Comparison of ENCODE assay signal across 17 cellular contexts in genomic region chr9:101495810-101496209, GRCh38. TPM values are rescaled to one million over a fixed set of nuclear protein-coding genes. Genes with fewer than 3 reads are reported as not detected.
DNase-seq lines count a peak whose midpoint lies in the region; ATAC-seq, FAIRE-seq and TF ChIP-seq lines count a peak whose summit lies in the region.
"Had no signal": no experiment of that assay in that cellular context is flagged by ENCODE, and none has a peak within 500 bp of the region (broad histone marks: within the 10 kb centered on the region; RNA-seq: fewer than 3 reads in every experiment).

No MANE protein-coding gene starts in this region.

- 0 to 4% methylated on average over 1 of the region's 1 CpG for WGBS in GM23248 (ENCODE audit: low coverage in 1 of 2, low lambda C conversion rate in 2 of 2, missing lambda C conversion rate in 2 of 2), 2 experiments
- 0% methylated on average over 1 of the region's 1 CpG for WGBS in mesenchymal stem cell
- WGBS in small intestine, 3 donors: 39 to 63% (median 45%) methylated on average over 1 of the region's 1 CpG

- H2BK120ac ChIP-seq in mesenchymal stem cell (ENCODE audit: low read depth, low read length): no peak overlapping the region

- H3K4me2 ChIP-seq in GM23248 (ENCODE audit: unreplicated experiment): peak overlapping the region; percentile 64
- H3K4me2 ChIP-seq in mesenchymal stem cell (ENCODE audit: low read length, poor library complexity, severe bottlenecking): no peak overlapping the region
- H3K4me2 ChIP-seq in OCI-LY7 (ENCODE audit: low read length): no peak overlapping the region

- DNase-seq in GM23248 (peak; percentile 56), NAMALWA (ENCODE audit: low spot score) (peak; percentile 6), bronchial epithelial cell (ENCODE audit: low read depth) (peak; percentile 66), mesenchymal stem cell (peak; percentile 87), small intestine (no peak), OCI-LY7 (ENCODE audit: low spot score) (no peak)
- DNase-seq: naive thymus-derived CD4-positive, alpha-beta T cell; NCI-H187 treated with DMSO at 0.1 percent for 48 hours; retina; stimulated activated CD4-positive, alpha-beta T cell treated with anti-CD3 and anti-CD28 coated beads, Interleukin-4, amount 100 ng/mL, for 24 hours; upper lobe of right lung; WERI-Rb-1 had no signal

- no peak for ATAC-seq in HG02970 (IDR thresholded peaks at IDR 0.05; ENCODE audit: low FRiP score, unreplicated experiment)
- no peak for ATAC-seq in GM18498 (IDR thresholded peaks at IDR 0.05; ENCODE audit: unreplicated experiment)
- ATAC-seq: naive thymus-derived CD4-positive, alpha-beta T cell; upper lobe of right lung had no signal

- intact Hi-C loops in OCI-LY7 (cut with micrococcal nuclease; ENCODE audit: unreplicated experiment): no loop called here

- no peaks in the 10 kb centered on the region for H3K79me2 ChIP-seq in GM23248 (ENCODE audit: insufficient read depth)
- no peaks in the 10 kb centered on the region for H3K79me2 ChIP-seq in OCI-LY7 (ENCODE audit: insufficient read depth, low read depth, low read length)

- H2BK5ac ChIP-seq in mesenchymal stem cell (ENCODE audit: low read depth, low read length, poor library complexity, severe bottlenecking): no peak overlapping the region

- H3K18ac ChIP-seq in mesenchymal stem cell (ENCODE audit: low read depth in 1 of 2, low read length in 2 of 2): no peak overlapping the region

- H3K36me3 ChIP-seq in GM23248 (ENCODE audit: low read depth) (no peaks in the 10 kb centered on the region), bronchial epithelial cell (ENCODE audit: control insufficient read depth, insufficient read depth, low read length) (no peaks in the 10 kb centered on the region), mesenchymal stem cell (ENCODE audit: control insufficient read depth in 1 of 2, insufficient read depth in 2 of 2, low read depth in 1 of 2, low read length in 2 of 2) (no peaks in the 10 kb centered on the region), small intestine (ENCODE audit: control insufficient read depth in 2 of 2, insufficient read depth in 2 of 2, low read length in 2 of 2) (no peaks in the 10 kb centered on the region), OCI-LY7 (ENCODE audit: insufficient read depth, low read length) (no peaks in the 10 kb centered on the region)
- H3K36me3 ChIP-seq: breast epithelium, SJCRH30, upper lobe of right lung, WERI-Rb-1 had no signal

- H3K4ac ChIP-seq in mesenchymal stem cell (ENCODE audit: low read depth in 1 of 2, low read length in 2 of 2): no peak overlapping the region

- peaks cover 20% of the 10 kb centered on the region for H3K4me1 ChIP-seq in GM23248 (ENCODE audit: insufficient read depth)
- no peaks in the 10 kb centered on the region for H3K4me1 ChIP-seq in mesenchymal stem cell (ENCODE audit: control insufficient read depth, insufficient read depth, low read depth, low read length)
- H3K4me1 ChIP-seq in small intestine (ENCODE audit: control insufficient read depth in 2 of 2, insufficient read depth in 1 of 2, low read depth in 1 of 2, low read length in 1 of 2): no peaks in the 10 kb centered on the region
- no peaks in the 10 kb centered on the region for H3K4me1 ChIP-seq in OCI-LY7 (ENCODE audit: insufficient read depth, low read length, poor library complexity, severe bottlenecking)
- H3K4me1 ChIP-seq: breast epithelium, upper lobe of right lung had no signal

- H3K9me3 ChIP-seq in GM23248 (ENCODE audit: low read depth) (no peaks in the 10 kb centered on the region), mesenchymal stem cell (ENCODE audit: control insufficient read depth, low read length) (no peaks in the 10 kb centered on the region), small intestine (ENCODE audit: control insufficient read depth, low read depth) (no peaks in the 10 kb centered on the region), OCI-LY7 (ENCODE audit: low read length) (no peaks in the 10 kb centered on the region)
- H3K9me3 ChIP-seq: breast epithelium, SJCRH30, upper lobe of right lung had no signal

- H3K4me3 ChIP-seq in GM23248 (peak overlapping the region; percentile 7), bronchial epithelial cell (ENCODE audit: low read depth, low read length) (no peak overlapping the region), mesenchymal stem cell (ENCODE audit: insufficient read depth in 1 of 2, low read depth in 1 of 2, low read length in 2 of 2) (no peak overlapping the region), small intestine (ENCODE audit: low read depth in 1 of 2, low read length in 2 of 2) (no peak overlapping the region), OCI-LY7 (ENCODE audit: low read depth, low read length, poor library complexity, severe bottlenecking) (no peak overlapping the region)
- H3K4me3 ChIP-seq: breast epithelium, SJCRH30, upper lobe of right lung had no signal

- CTCF ChIA-PET in OCI-LY7 (lab: Charles Lee; ENCODE audit: unreplicated experiment): no interaction called here

- in situ Hi-C loops in GM23248 (cut with MboI): no loop called here

- no peak for TF ChIP-seq CTCF in bronchial epithelial cell (IDR thresholded peaks at IDR 0.05; ENCODE audit: insufficient read depth, low read length, severe bottlenecking)
- no peak for TF ChIP-seq CTCF in OCI-LY7 (conservative IDR thresholded peaks at IDR 0.05; ENCODE audit: low read length)

- H2BK15ac ChIP-seq in mesenchymal stem cell (ENCODE audit: low read depth, poor library complexity, severe bottlenecking): no peak overlapping the region

- peak overlapping the region; percentile 51 for H2AFZ ChIP-seq in GM23248
- no peak overlapping the region for H2AFZ ChIP-seq in mesenchymal stem cell (ENCODE audit: low read depth, low read length)
- no peak overlapping the region for H2AFZ ChIP-seq in OCI-LY7 (ENCODE audit: low read length)

- BruUV-seq in OCI-LY7 (replicated peaks; lab: Mats Ljungman, UMichigan): no TSS peak

- no peak overlapping the region for H3K23ac ChIP-seq in mesenchymal stem cell (ENCODE audit: low read length in 2 of 2)

- H3K79me1 ChIP-seq in mesenchymal stem cell (replicated peaks; ENCODE audit: low read length, poor library complexity, severe bottlenecking): no peaks in the 10 kb centered on the region

- H4K20me1 ChIP-seq in GM23248 (ENCODE audit: insufficient read depth): no peaks in the 10 kb centered on the region
- no peaks in the 10 kb centered on the region for H4K20me1 ChIP-seq in OCI-LY7 (ENCODE audit: insufficient read depth, low read length)

- POLR2A ChIA-PET in OCI-LY7 (lab: Charles Lee): interaction anchor here (1.1 kb wide), 1 partner anchor 14 kb away, joined by 3 read pairs; no protein-coding TSS in a partner anchor

- H4K91ac ChIP-seq in mesenchymal stem cell (ENCODE audit: low read length): no peak overlapping the region

- no peak overlapping the region for H2AK5ac ChIP-seq in mesenchymal stem cell (ENCODE audit: low read length, severe bottlenecking)

- no peak overlapping the region for H3K9ac ChIP-seq in GM23248
- no peak overlapping the region for H3K9ac ChIP-seq in mesenchymal stem cell (ENCODE audit: low read length)

- peaks cover 5% of the 10 kb centered on the region; the same call in 1 of the 2 replicates for H3F3A ChIP-seq in GM23248 (ENCODE audit: insufficient read depth)

- H3K9me2 ChIP-seq in GM23248 (ENCODE audit: insufficient read depth): no peaks in the 10 kb centered on the region
- no peaks in the 10 kb centered on the region for H3K9me2 ChIP-seq in OCI-LY7 (ENCODE audit: insufficient read depth, low read length)

- H4K8ac ChIP-seq in mesenchymal stem cell (ENCODE audit: low read length): no peak overlapping the region

- H3K27ac ChIP-seq in GM23248 (peak overlapping the region; percentile 20; the same call in 1 of the 2 replicates), mesenchymal stem cell (ENCODE audit: low read length, poor library complexity, severe bottlenecking) (no peak overlapping the region), small intestine (ENCODE audit: low read depth in 1 of 2, low read length in 1 of 2) (no peak overlapping the region), OCI-LY7 (ENCODE audit: low read depth, low read length, poor library complexity, severe bottlenecking) (no peak overlapping the region)
- H3K27ac ChIP-seq: breast epithelium, SJCRH30, upper lobe of right lung, WERI-Rb-1 had no signal

- FAIRE-seq in bronchial epithelial cell (lab: Jason Lieb, UNC) (no peak), small intestine (lab: Jason Lieb, UNC) (no peak)
- FAIRE-seq: GM12892 had no signal

- no peak overlapping the region for H2BK12ac ChIP-seq in mesenchymal stem cell (ENCODE audit: low read length in 2 of 2)

- no peak overlapping the region for H3K14ac ChIP-seq in mesenchymal stem cell (ENCODE audit: low read length in 2 of 2)

- H3K27me3 ChIP-seq in GM23248 (replicated peaks; ENCODE audit: insufficient read depth): no peaks in the 10 kb centered on the region
- no peaks in the 10 kb centered on the region for H3K27me3 ChIP-seq in bronchial epithelial cell (ENCODE audit: control insufficient read depth, insufficient read depth, low read length)
- no peaks in the 10 kb centered on the region for H3K27me3 ChIP-seq in mesenchymal stem cell (ENCODE audit: control insufficient read depth in 1 of 2, insufficient read depth in 1 of 2, low read length in 2 of 2)
- H3K27me3 ChIP-seq in small intestine (ENCODE audit: control insufficient read depth in 2 of 2, insufficient read depth in 2 of 2, low read length in 2 of 2): no peaks in the 10 kb centered on the region
- H3K27me3 ChIP-seq: breast epithelium, SJCRH30, upper lobe of right lung had no signal

RNA-seq across cellular contexts. Expression of gene RNF20, which starts 37.8 kb away (rescaled TPM):
- total RNA-seq in GM23248 (2014; rRNA removed; shearing (Covaris generic)): 23.9 and 26.3 TPM in 2 replicates
- 29.5 and 34.3 TPM in 2 replicates for polyA plus RNA-seq in GM23248 (2016; fragmentation: Nextera tagmentation; extraction: Ambion mirVana)
- total RNA-seq in bronchial epithelial cell: 37.6 and 56.3 TPM in 2 replicates
- polyA plus RNA-seq in mesenchymal stem cell (2013, experiment 1 of 2): 25.4 TPM
- 22.3 TPM for polyA plus RNA-seq in mesenchymal stem cell (2013, experiment 2 of 2)
- polyA plus RNA-seq in small intestine: 10 to 100 TPM in 1 of 3 donors, 1 to 10 TPM in 2; 6.8 to 17.3 (median 9.8) TPM
- total RNA-seq in OCI-LY7 (2014; rRNA removed; shearing (Covaris generic)): 13.5 and 20.4 TPM in 2 replicates
- total RNA-seq in OCI-LY7 (2022): 38.6 and 43.5 TPM in 2 replicates

Comparison
In these comparisons a context has a peak if more than half of its experiments do, and no peak if none do; other contexts are left out.
1. DNase-seq: peak in GM23248 (single experiment), NAMALWA (single experiment), bronchial epithelial cell (single experiment) and mesenchymal stem cell (single experiment); none in small intestine (single experiment) and OCI-LY7 (single experiment).